8 cellular contexts compared by ENCODE assay signal in the genomic region with DNA sequence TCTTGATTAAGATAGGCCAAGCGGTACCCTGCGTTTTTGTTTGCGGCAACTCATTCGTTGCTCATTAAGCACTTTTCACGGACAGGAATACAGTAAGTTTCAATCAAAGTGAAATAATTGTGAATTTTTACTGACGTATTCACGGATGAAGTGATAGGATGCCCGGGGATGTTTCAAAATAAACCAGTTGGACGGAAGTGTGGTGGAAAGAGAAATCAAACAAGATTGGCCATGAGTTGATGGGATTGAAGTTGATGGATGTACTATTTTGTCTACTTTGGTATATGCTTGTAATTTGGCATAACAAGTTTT. TPM values are rescaled to one million over a fixed set of nuclear protein-coding genes. Genes with fewer than 3 reads are reported as not detected.
DNase-seq lines count a peak whose midpoint lies in the region; ATAC-seq and TF ChIP-seq lines count a peak whose summit lies in the region.

No MANE protein-coding gene starts in this region.

- TF ChIP-seq POLR2A in esophagus muscularis mucosa (IDR thresholded peaks at IDR 0.05; ENCODE audit: low read depth): no peak

- H3K27me3 Mint-ChIP-seq in progenitor cell of endocrine pancreas: no peaks in the 10 kb centered on the region

- peak overlapping the region; percentile 87 for H3K4me3 Mint-ChIP-seq in progenitor cell of endocrine pancreas (ENCODE audit: low read depth)

- no peaks in the 10 kb centered on the region for H3K27me3 ChIP-seq in esophagus muscularis mucosa

- ATAC-seq in HG03565 (IDR thresholded peaks at IDR 0.05; ENCODE audit: unreplicated experiment): no peak

- peaks cover 8% of the 10 kb centered on the region for H3K4me1 ChIP-seq in OCI-LY7 (ENCODE audit: insufficient read depth, low read length, poor library complexity, severe bottlenecking)
- peaks cover 7 to 37% (median 35%) of the 10 kb centered on the region in 4 donors for H3K4me1 ChIP-seq in esophagus muscularis mucosa

- WGBS in esophagus muscularis mucosa: 4% methylated on average over 9 of the region's 9 CpGs

- no peak for TF ChIP-seq EP300 in esophagus muscularis mucosa (IDR thresholded peaks at IDR 0.05)

- no peaks in the 10 kb centered on the region for H3K9me3 Mint-ChIP-seq in progenitor cell of endocrine pancreas (ENCODE audit: low read depth)

- CTCF ChIA-PET in OCI-LY7 (lab: Charles Lee; ENCODE audit: unreplicated experiment): interaction anchor here (0.6 to 0.7 kb wide), 4 partner anchors 28 to 1486 kb away, joined by 3 to 12 read pairs (median 5); no protein-coding TSS in a partner anchor

- no TSS peak for BruUV-seq in OCI-LY7 (replicated peaks; lab: Mats Ljungman, UMichigan)

- no peaks in the 10 kb centered on the region for H3K9me2 ChIP-seq in OCI-LY7 (ENCODE audit: insufficient read depth, low read length)

- TF ChIP-seq CTCF in OCI-LY7 (conservative IDR thresholded peaks at IDR 0.05; ENCODE audit: low read length) (no peak), esophagus muscularis mucosa (IDR thresholded peaks at IDR 0.05) (no peak), progenitor cell of endocrine pancreas (IDR thresholded peaks at IDR 0.05; ENCODE audit: unreplicated experiment) (no peak)

- H3K36me3 ChIP-seq in OCI-LY7 (ENCODE audit: insufficient read depth, low read length) (peaks cover 23% of the 10 kb centered on the region), esophagus muscularis mucosa (peaks cover 0 to 12% (median 9%) of the 10 kb centered on the region in 4 donors)

- DNase-seq in OCI-LY7 (ENCODE audit: low spot score) (peak; percentile 12), esophagus muscularis mucosa (ENCODE audit: extremely low spot score) (no peak), progenitor cell of endocrine pancreas (ENCODE audit: low spot score, unreplicated experiment) (no peak), NCI-H146 treated with DMSO at 0.1 percent for 48 hours (lab: John Stamatoyannopoulos, UW; ENCODE audit: unreplicated experiment) (no peak), CD1c-positive myeloid dendritic cell (ENCODE audit: extremely low spot score) (no peak), SW 1271 (lab: John Stamatoyannopoulos, UW) (no peak)

- H3K4me3 ChIP-seq in GM08714 (ENCODE audit: low read length) (peak overlapping the region; percentile 95), OCI-LY7 (ENCODE audit: low read depth, low read length, poor library complexity, severe bottlenecking) (peak overlapping the region; percentile 99), esophagus muscularis mucosa (peak overlapping the region; percentile 69 to 84 (median 84))

- peak overlapping the region; percentile 43 for H3K27ac ChIP-seq in OCI-LY7 (ENCODE audit: low read depth, low read length, poor library complexity, severe bottlenecking)
- peak overlapping the region; percentile 64 to 77 (median 74) for H3K27ac ChIP-seq in esophagus muscularis mucosa (replicated peaks in 1 of 4)

- peak overlapping the region; percentile 93 for H3K27ac Mint-ChIP-seq in progenitor cell of endocrine pancreas

- no peaks in the 10 kb centered on the region for H4K20me1 ChIP-seq in OCI-LY7 (ENCODE audit: insufficient read depth, low read length)

- H3K79me2 ChIP-seq in OCI-LY7 (ENCODE audit: insufficient read depth, low read depth, low read length): peaks cover 16% of the 10 kb centered on the region

- peaks cover 1% of the 10 kb centered on the region for H3K36me3 Mint-ChIP-seq in progenitor cell of endocrine pancreas (ENCODE audit: insufficient read depth)

- H2AFZ ChIP-seq in OCI-LY7 (ENCODE audit: low read length): peak overlapping the region; percentile 92

- H3K4me1 Mint-ChIP-seq in progenitor cell of endocrine pancreas (ENCODE audit: low read depth): peaks cover 10% of the 10 kb centered on the region

- POLR2A ChIA-PET in OCI-LY7 (lab: Charles Lee): interaction anchor here (0.6 to 1.2 kb wide), 7 partner anchors 9 to 163 kb away, joined by 3 to 10 read pairs (median 4); no protein-coding TSS in a partner anchor

- intact Hi-C loops in OCI-LY7 (cut with micrococcal nuclease; ENCODE audit: unreplicated experiment) (loop anchor here (1.0 kb wide), 1 partner anchor 18 kb away; no protein-coding TSS in a partner anchor), esophagus muscularis mucosa (cut with DNase I) (no loop called here)

- H3K9me3 ChIP-seq in OCI-LY7 (ENCODE audit: low read length): no peaks in the 10 kb centered on the region
- no peaks in the 10 kb centered on the region for H3K9me3 ChIP-seq in esophagus muscularis mucosa

- H3K4me2 ChIP-seq in OCI-LY7 (ENCODE audit: low read length): peak overlapping the region; percentile 98

RNA-seq across cellular contexts. Expression of a gene that starts 0.5 kb away (rescaled TPM):
- 31.8 and 36.7 TPM in 2 replicates for total RNA-seq in OCI-LY7 (2014; rRNA removed; shearing (Covaris generic))
- total RNA-seq in OCI-LY7 (2022): 24.2 and 28.8 TPM in 2 replicates
- total RNA-seq in esophagus muscularis mucosa: 10 to 100 TPM in 1 of 4 donors, 1 to 10 TPM in 3; 3.6 to 11.0 (median 6.1) TPM
- total RNA-seq in progenitor cell of endocrine pancreas: 22.5 and 23.1 TPM in 2 replicates
